9 cellular contexts compared by ENCODE assay signal in the genomic region with DNA sequence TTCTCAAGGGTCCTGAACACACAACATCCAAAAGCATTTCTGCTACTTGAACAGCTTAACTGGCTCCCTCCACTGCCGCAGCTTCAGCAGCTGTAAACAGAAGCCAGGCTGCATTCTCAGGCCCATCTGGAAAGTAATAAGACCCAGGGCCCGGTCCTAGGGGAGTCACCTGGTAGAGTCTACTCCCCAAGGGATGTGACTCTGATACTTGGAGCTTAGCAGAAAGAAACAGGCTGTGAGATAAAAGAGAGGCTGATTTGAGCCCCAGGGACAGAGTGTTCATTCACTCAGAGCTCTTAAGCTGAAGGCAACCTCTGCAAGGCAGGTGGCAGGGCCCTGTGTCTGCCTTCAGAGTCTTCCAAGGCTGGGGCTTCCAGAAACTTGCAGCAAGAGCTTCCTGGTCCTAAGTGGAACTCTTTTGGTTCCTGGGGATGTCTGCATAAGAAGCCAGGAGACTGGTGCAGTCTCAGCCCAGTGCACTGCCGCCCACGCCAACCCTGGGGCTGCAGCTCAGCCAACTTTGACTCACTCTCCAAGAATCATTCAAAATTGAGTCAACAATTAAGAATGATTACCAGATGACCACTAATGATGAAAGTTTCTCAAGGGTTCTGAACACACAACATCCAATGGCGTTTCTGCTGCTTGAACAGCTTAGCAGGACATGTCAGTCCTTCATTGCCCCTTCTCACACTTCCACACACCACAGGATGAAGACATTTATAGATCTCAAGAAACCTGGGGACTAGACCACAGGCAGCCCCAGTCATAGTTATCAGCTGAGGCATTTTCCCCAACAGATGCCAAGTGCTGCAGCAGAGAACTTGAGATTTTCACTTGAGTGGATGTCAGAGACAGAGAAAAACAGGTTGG.
DNase-seq lines count a peak whose midpoint lies in the region; ATAC-seq, FAIRE-seq and TF ChIP-seq lines count a peak whose summit lies in the region.
"Had no signal": no experiment of that assay in that cellular context is flagged by ENCODE, and none has a peak within 500 bp of the region (broad histone marks: within the 10 kb centered on the region; RNA-seq: fewer than 3 reads in every experiment).

No MANE protein-coding gene starts in this region.

- H3K36me3 Mint-ChIP-seq in activated naive CD8-positive, alpha-beta T cell treated with anti-CD3 and anti-CD28 coated beads, Interleukin-2, amount 50 U/mL, for 24 hours (ENCODE audit: low read depth) = no peaks in the 10 kb centered on the region

- H3K4me2 ChIP-seq in IMR-90 (ENCODE audit: low read depth, low read length) (peak overlapping the region; percentile 11), fibroblast of lung (ENCODE audit: extremely low read depth, insufficient read depth, low read length) (peak overlapping the region; percentile 72)

- no peak overlapping the region for H3K27ac Mint-ChIP-seq in activated naive CD8-positive, alpha-beta T cell treated with anti-CD3 and anti-CD28 coated beads, Interleukin-2, amount 50 U/mL, for 24 hours

- H3K9me3 Mint-ChIP-seq in activated naive CD8-positive, alpha-beta T cell treated with anti-CD3 and anti-CD28 coated beads, Interleukin-2, amount 50 U/mL, for 24 hours = no peaks in the 10 kb centered on the region

- peak overlapping the region; percentile 41 for H3K27ac ChIP-seq in IMR-90 (ENCODE audit: insufficient read depth, low read length)
- peak overlapping the region; percentile 69 for H3K27ac ChIP-seq in fibroblast of lung (ENCODE audit: insufficient read depth, low read length)
- peak overlapping the region in 1 of 3 donors; percentile 13 for H3K27ac ChIP-seq in thyroid gland

- TF ChIP-seq POLR2A in IMR-90 (IDR thresholded peaks at IDR 0.05; ENCODE audit: low read depth, low read length) (no peak), thyroid gland (IDR thresholded peaks at IDR 0.05) (no peak)

- H3K4me1 ChIP-seq in IMR-90 (ENCODE audit: control insufficient read depth, insufficient read depth, low read length) = peaks cover 24% of the 10 kb centered on the region
- H3K4me1 ChIP-seq in fibroblast of lung (ENCODE audit: control insufficient read depth, extremely low read depth, insufficient read depth, low read length) = peaks cover 23% of the 10 kb centered on the region
- H3K4me1 ChIP-seq in thyroid gland = peaks cover 5 to 10% of the 10 kb centered on the region in 2 donors

- TF ChIP-seq CTCF in IMR-90 (conservative IDR thresholded peaks at IDR 0.05; ENCODE audit: low read depth, low read length) (no peak), fibroblast of lung (conservative IDR thresholded peaks at IDR 0.05 in 1 of 2, IDR thresholded peaks at IDR 0.05 in 1 of 2; ENCODE audit: low read depth in 1 of 2, low read length in 2 of 2) (no peak), thyroid gland (IDR thresholded peaks at IDR 0.05) (no peak)

- H4K91ac ChIP-seq in IMR-90 (ENCODE audit: insufficient read depth, low read depth, low read length) = peak overlapping the region; percentile 80

- intact Hi-C loops in IMR-90 (cut with micrococcal nuclease) (no loop called here), thyroid gland (cut with DNase I) (no loop called here)

- H3K4me3 Mint-ChIP-seq in activated naive CD8-positive, alpha-beta T cell treated with anti-CD3 and anti-CD28 coated beads, Interleukin-2, amount 50 U/mL, for 24 hours = no peak overlapping the region

- H3K18ac ChIP-seq in IMR-90 (ENCODE audit: low read depth, low read length) = peak overlapping the region; percentile 61; the same call in 1 of the 2 replicates

- peak overlapping the region; percentile 66 for H2AK9ac ChIP-seq in IMR-90 (replicated peaks; ENCODE audit: low read depth, low read length, poor library complexity)

- peak overlapping the region in 1 of 2 experiments; percentile 75; a peak in 2 of 4 replicates for H4K8ac ChIP-seq in IMR-90 (ENCODE audit: low read depth in 2 of 2, low read length in 2 of 2)

- CTCF ChIA-PET in IMR-90 (lab: Yijun Ruan, JAX) = interaction anchor here (1.4 to 1.6 kb wide), 2 partner anchors 31 to 50 kb away, joined by 3 read pairs; no protein-coding TSS in a partner anchor

- H3K4me1 Mint-ChIP-seq in activated naive CD8-positive, alpha-beta T cell treated with anti-CD3 and anti-CD28 coated beads, Interleukin-2, amount 50 U/mL, for 24 hours = no peaks in the 10 kb centered on the region

- POLR2A ChIA-PET in IMR-90 (lab: Charles Lee; ENCODE audit: unreplicated experiment) = no interaction called here

- peak overlapping the region; percentile 30; the same call in 1 of the 2 replicates for H3K56ac ChIP-seq in IMR-90 (ENCODE audit: extremely low read depth, insufficient read depth, low read length)

- peaks cover 18% of the 10 kb centered on the region; the same call in 1 of the 2 replicates for H3K9me1 ChIP-seq in IMR-90 (ENCODE audit: insufficient read depth, low read length)

- peak overlapping the region; percentile 81 for H3K4ac ChIP-seq in IMR-90 (ENCODE audit: low read depth, low read length)

- H2BK20ac ChIP-seq in IMR-90 (ENCODE audit: low read depth, low read length) = peak overlapping the region; percentile 80

- H3K23ac ChIP-seq in IMR-90 (ENCODE audit: low read depth, low read length) = peak overlapping the region; percentile 70; the same call in 1 of the 2 replicates

- H4K5ac ChIP-seq in IMR-90 (ENCODE audit: low read depth, low read length) = no peak overlapping the region; the same call in 1 of the 2 replicates

- no peak for FAIRE-seq in GM19239 (lab: Jason Lieb, UNC)
- FAIRE-seq: A204.1 had no signal

- BruUV-seq in IMR-90 (replicated peaks; lab: Mats Ljungman, UMichigan) = no TSS peak

- no peak overlapping the region for H3K4me3 ChIP-seq in IMR-90 (ENCODE audit: insufficient read depth, low read depth, low read length)
- peak overlapping the region in 1 of 4 experiments; percentile 6 for H3K4me3 ChIP-seq in fibroblast of lung (replicated peaks in 1 of 4; ENCODE audit: control extremely low read depth in 1 of 4, insufficient read depth in 1 of 4, low read depth in 3 of 4, low read length in 4 of 4)
- no peak overlapping the region for H3K4me3 ChIP-seq in thyroid gland (replicated peaks in 1 of 3)

- H3K79me2 ChIP-seq in fibroblast of lung (ENCODE audit: control insufficient read depth, insufficient read depth, low read length) = no peaks in the 10 kb centered on the region

- H4K20me1 ChIP-seq in IMR-90 (ENCODE audit: insufficient read depth, low read length) = no peaks in the 10 kb centered on the region
- no peaks in the 10 kb centered on the region for H4K20me1 ChIP-seq in fibroblast of lung (ENCODE audit: control insufficient read depth, extremely low read depth, insufficient read depth, low read length)

- WGBS in IMR-90 (ENCODE audit: extremely low coverage in 2 of 2, insufficient read length in 1 of 2), 2 experiments = no CpG with 5 or more reads among the region's 5 CpGs
- 51 to 53% methylated on average over 5 of the region's 5 CpGs for WGBS in thyroid gland, 2 donors

- peak overlapping the region; percentile 49 for H2AK5ac ChIP-seq in IMR-90 (ENCODE audit: low read depth, low read length)

- peak; percentile 83 for ATAC-seq in IMR-90 (ENCODE audit: low read depth)
- ATAC-seq in activated naive CD8-positive, alpha-beta T cell treated with anti-CD3 and anti-CD28 coated beads, Interleukin-2, amount 50 U/mL, for 24 hours = no peak

- dilution Hi-C loops in IMR-90 (cut with HindIII; ENCODE audit: low sequenced_read_pairs, unreplicated experiment) = no loop called here

- H3K79me1 ChIP-seq in IMR-90 (ENCODE audit: low read depth in 1 of 2, low read length in 2 of 2) = no peaks in the 10 kb centered on the region

- H3K27me3 ChIP-seq in IMR-90 (ENCODE audit: control insufficient read depth, insufficient read depth, low read length) (no peaks in the 10 kb centered on the region), fibroblast of lung (ENCODE audit: control insufficient read depth, insufficient read depth, low read length) (no peaks in the 10 kb centered on the region), thyroid gland (no peaks in the 10 kb centered on the region)

- peak overlapping the region; percentile 68 for H2BK5ac ChIP-seq in IMR-90 (ENCODE audit: low read depth, low read length, poor library complexity, severe bottlenecking)

- H3K14ac ChIP-seq in IMR-90 (replicated peaks; ENCODE audit: low read depth, low read length) = peak overlapping the region; percentile 42

- in situ Hi-C loops in IMR-90 (cut with MboI; ENCODE audit: low sequenced_read_pairs) = no loop called here

- no peak overlapping the region for H3K9ac ChIP-seq in IMR-90 (ENCODE audit: low read depth, low read length)
- H3K9ac ChIP-seq in fibroblast of lung (ENCODE audit: insufficient read depth, low read length) = peak overlapping the region; percentile 16

- DNase-seq in NCI-H1436 (lab: John Stamatoyannopoulos, UW) (peak; percentile 47), NCI-H1436 treated with DMSO at 0.1 percent for 48 hours (lab: John Stamatoyannopoulos, UW) (no peak), IMR-90 (peak; percentile 94), fibroblast of lung (ENCODE audit: low read depth in 2 of 2) (peak; percentile 84 to 99), thyroid gland (peak; percentile 72 to 79), GM19239 (ENCODE audit: insufficient read length, low spot score) (no peak), NCI-H187 treated with DMSO at 0.1 percent for 48 hours (lab: John Stamatoyannopoulos, UW) (no peak)
- DNase-seq in activated naive CD8-positive, alpha-beta T cell treated with anti-CD3 and anti-CD28 coated beads, Interleukin-2, amount 50 U/mL, for 24 hours = no peak

- H2BK120ac ChIP-seq in IMR-90 (ENCODE audit: low read depth, low read length) = peak overlapping the region; percentile 81

- peaks cover 4% of the 10 kb centered on the region for H3K27me3 Mint-ChIP-seq in activated naive CD8-positive, alpha-beta T cell treated with anti-CD3 and anti-CD28 coated beads, Interleukin-2, amount 50 U/mL, for 24 hours

- no peaks in the 10 kb centered on the region for H3K36me3 ChIP-seq in IMR-90 (ENCODE audit: control insufficient read depth, insufficient read depth, low read length)
- H3K36me3 ChIP-seq in fibroblast of lung (ENCODE audit: control insufficient read depth, insufficient read depth, low read length) = no peaks in the 10 kb centered on the region
- no peaks in the 10 kb centered on the region for H3K36me3 ChIP-seq in thyroid gland

- peak; percentile 23; the same call in 1 of the 2 replicates for TF ChIP-seq RAD21 in IMR-90 (IDR thresholded peaks at IDR 0.05; ENCODE audit: low read length)

- H2BK15ac ChIP-seq in IMR-90 (ENCODE audit: low read depth, low read length) = peak overlapping the region; percentile 17; the same call in 1 of the 3 replicates

- H2AFZ ChIP-seq in IMR-90 (replicated peaks; ENCODE audit: low read length, poor library complexity) (peak overlapping the region; percentile 79), fibroblast of lung (ENCODE audit: low read length) (no peak overlapping the region)

- H3K9me3 ChIP-seq in IMR-90 (ENCODE audit: control insufficient read depth, insufficient read depth, low read length) = no peaks in the 10 kb centered on the region
- no peaks in the 10 kb centered on the region for H3K9me3 ChIP-seq in fibroblast of lung (ENCODE audit: control insufficient read depth, insufficient read depth, low read depth, low read length)
- H3K9me3 ChIP-seq in thyroid gland = no peaks in the 10 kb centered on the region

TF ChIP-seq in IMR-90, 13 proteins besides CTCF, POLR2A, EP300 and RAD21 (continues in another document):
- TF ChIP-seq MAZ (IDR thresholded peaks at IDR 0.05; ENCODE audit: borderline replicate concordance, low read depth, low read length) = 0 out of 2 replicates have a peak, but pooled peaks have one; percentile 36

Comparison
In these comparisons a context has a peak if more than half of its experiments do, and no peak if none do; other contexts are left out.
1. DNase-seq: peak in NCI-H1436 (single experiment), IMR-90 (single experiment), fibroblast of lung (2 of 2) and thyroid gland (2 of 2); none in NCI-H1436 treated with DMSO at 0.1 percent for 48 hours (single experiment), GM19239 (single experiment), NCI-H187 treated with DMSO at 0.1 percent for 48 hours (single experiment) and activated naive CD8-positive, alpha-beta T cell treated with anti-CD3 and anti-CD28 coated beads, Interleukin-2, amount 50 U/mL, for 24 hours (single experiment).